ENCODE assay signal across 15 cellular contexts in genomic region chr11:129298990-129299389, GRCh38.
DNase-seq lines count a peak whose midpoint lies in the region; TF ChIP-seq lines count a peak whose summit lies in the region.
"Had no signal": no experiment of that assay in that cellular context is flagged by ENCODE, and none has a peak within 500 bp of the region (broad histone marks: within the 10 kb centered on the region; RNA-seq: fewer than 3 reads in every experiment).

No MANE protein-coding gene starts in this region.

- intact Hi-C loops in mammary epithelial cell (cut with micrococcal nuclease), result no loop called here
- intact Hi-C loops in breast epithelium (cut with DNase I; ENCODE audit: low total_unique reads), result no loop called here
- intact Hi-C loops in OCI-LY7 (cut with micrococcal nuclease; ENCODE audit: unreplicated experiment), result no loop called here

- H3K79me2 ChIP-seq in mammary epithelial cell (ENCODE audit: insufficient read depth, low read length) (no peaks in the 10 kb centered on the region), OCI-LY7 (ENCODE audit: insufficient read depth, low read depth, low read length) (no peaks in the 10 kb centered on the region)

- H3K9me2 ChIP-seq in OCI-LY7 (ENCODE audit: insufficient read depth, low read length), result no peaks in the 10 kb centered on the region

- H3K4me3 ChIP-seq in mammary epithelial cell (replicated peaks in 1 of 3; ENCODE audit: insufficient read depth in 1 of 3, low read depth in 2 of 3, low read length in 3 of 3) (no peak overlapping the region), breast epithelium (no peak overlapping the region), MG63 (no peak overlapping the region), OCI-LY7 (ENCODE audit: low read depth, low read length, poor library complexity, severe bottlenecking) (no peak overlapping the region)

- POLR2A ChIA-PET in OCI-LY7 (lab: Charles Lee), result no interaction called here

- H3K4me1 ChIP-seq in mammary epithelial cell (ENCODE audit: insufficient read depth, low read length) (no peaks in the 10 kb centered on the region), breast epithelium (no peaks in the 10 kb centered on the region), OCI-LY7 (ENCODE audit: insufficient read depth, low read length, poor library complexity, severe bottlenecking) (no peaks in the 10 kb centered on the region)

- BruUV-seq in mammary epithelial cell (replicated peaks; lab: Mats Ljungman, UMichigan), result no TSS peak
- no TSS peak for BruUV-seq in OCI-LY7 (replicated peaks; lab: Mats Ljungman, UMichigan)

- 5% methylated on average over 2 of the region's 2 CpGs for WGBS in mammary epithelial cell (ENCODE audit: low coverage, missing lambda C conversion rate)

- H3K27me3 ChIP-seq in mammary epithelial cell (ENCODE audit: insufficient read depth, low read length), result no peaks in the 10 kb centered on the region
- no peaks in the 10 kb centered on the region for H3K27me3 ChIP-seq in breast epithelium
- H3K27me3 ChIP-seq in MG63, result no peaks in the 10 kb centered on the region; the same call in 1 of the 2 replicates

- TF ChIP-seq CTCF in mammary epithelial cell (conservative IDR thresholded peaks at IDR 0.05 in 1 of 2, IDR thresholded peaks at IDR 0.05 in 1 of 2; ENCODE audit: extremely low read depth in 1 of 2, insufficient read depth in 1 of 2, low read depth in 1 of 2, low read length in 2 of 2), result no peak
- no peak for TF ChIP-seq CTCF in breast epithelium (IDR thresholded peaks at IDR 0.05)
- TF ChIP-seq CTCF in OCI-LY7 (conservative IDR thresholded peaks at IDR 0.05; ENCODE audit: low read length), result no peak

- dilution Hi-C loops in mammary epithelial cell (cut with HindIII; ENCODE audit: low sequenced_read_pairs), result no loop called here

- CTCF ChIA-PET in mammary epithelial cell (lab: Charles Lee; ENCODE audit: low non-redundant PET) (no interaction called here), OCI-LY7 (lab: Charles Lee; ENCODE audit: unreplicated experiment) (no interaction called here)

- H3K9me3 ChIP-seq in mammary epithelial cell (replicated peaks; ENCODE audit: insufficient read depth, low read length) (no peaks in the 10 kb centered on the region), breast epithelium (no peaks in the 10 kb centered on the region), MG63 (no peaks in the 10 kb centered on the region), OCI-LY7 (ENCODE audit: low read length) (no peaks in the 10 kb centered on the region)

- DNase-seq in mammary epithelial cell (peak; percentile 14), breast epithelium (ENCODE audit: low spot score in 2 of 2) (no peak), MG63 (peak; percentile 40), foreskin melanocyte (peak; percentile 81), NCI-H146 (lab: John Stamatoyannopoulos, UW) (no peak), OCI-LY7 (ENCODE audit: low spot score) (no peak), activated gamma-delta T cell treated with Interleukin-2 at 50 U/mL for 16 hours (no peak), NCI-H69 (lab: John Stamatoyannopoulos, UW) (no peak)
- DNase-seq: CD4-positive, CD25-positive, alpha-beta regulatory T cell; GOT3; NCI-H1092 treated with DMSO at 0.1 percent for 48 hours; NCI-H1694 treated with DMSO at 0.1 percent for 48 hours; NCI-H345; NCI-H748 treated with DMSO at 0.1 percent for 48 hours; SHP77 had no signal

- no peak overlapping the region for H3K27ac ChIP-seq in mammary epithelial cell (ENCODE audit: insufficient read depth, low read depth, low read length)
- H3K27ac ChIP-seq in breast epithelium, result no peak overlapping the region
- no peak overlapping the region for H3K27ac ChIP-seq in OCI-LY7 (ENCODE audit: low read depth, low read length, poor library complexity, severe bottlenecking)

- H2AFZ ChIP-seq in mammary epithelial cell (ENCODE audit: low read depth, low read length), result no peak overlapping the region
- no peak overlapping the region for H2AFZ ChIP-seq in OCI-LY7 (ENCODE audit: low read length)

- H3K36me3 ChIP-seq in mammary epithelial cell (ENCODE audit: insufficient read depth, low read length) (no peaks in the 10 kb centered on the region), breast epithelium (no peaks in the 10 kb centered on the region), MG63 (no peaks in the 10 kb centered on the region), OCI-LY7 (ENCODE audit: insufficient read depth, low read length) (no peaks in the 10 kb centered on the region)

- no peak for TF ChIP-seq POLR2A in breast epithelium (IDR thresholded peaks at IDR 0.05)

- H3K9ac ChIP-seq in mammary epithelial cell (ENCODE audit: insufficient read depth, low read length), result no peak overlapping the region

- H3K4me2 ChIP-seq in mammary epithelial cell (ENCODE audit: insufficient read depth, low read depth, low read length) (no peak overlapping the region), OCI-LY7 (ENCODE audit: low read length) (no peak overlapping the region)

- in situ Hi-C loops in mammary epithelial cell (cut with MboI; ENCODE audit: low sequenced_read_pairs in 2 of 2), result no loop called here

- H4K20me1 ChIP-seq in mammary epithelial cell (ENCODE audit: insufficient read depth, low read length) (no peaks in the 10 kb centered on the region), OCI-LY7 (ENCODE audit: insufficient read depth, low read length) (no peaks in the 10 kb centered on the region)

Comparison
In these comparisons a context has a peak if more than half of its experiments do, and no peak if none do; other contexts are left out.
1. DNase-seq: peak in mammary epithelial cell (single experiment), MG63 (single experiment) and foreskin melanocyte (single experiment); none in breast epithelium (0 of 2), NCI-H146 (single experiment), OCI-LY7 (single experiment), activated gamma-delta T cell treated with Interleukin-2 at 50 U/mL for 16 hours (single experiment) and NCI-H69 (single experiment).